ENCODE assay signal across 26 cellular contexts in genomic region chr15:89192136-89192535, GRCh38. TPM values are rescaled to one million over a fixed set of nuclear protein-coding genes. Genes with fewer than 3 reads are reported as not detected.
"Had no signal": no experiment of that assay in that cellular context is flagged by ENCODE, and none has a peak within 500 bp of the region (broad histone marks: within the 10 kb centered on the region; RNA-seq: fewer than 3 reads in every experiment).

No MANE protein-coding gene starts in this region.

- ATAC-seq: activated naive CD8-positive, alpha-beta T cell treated with anti-CD3 and anti-CD28 coated beads, Interleukin-2, amount 50 U/mL, for 24 hours; esophagus mucosa; left ventricle myocardium superior; right lobe of liver; stimulated activated memory B cell treated with anti-CD40 and anti-IgM and Interleukin-4, amounts not matched to agents 10 μg/mL and 1 μg/mL and 100 μg/mL, for 72 hours had no signal

- H3K27ac ChIP-seq: right lobe of liver, upper lobe of left lung, WERI-Rb-1 had no signal

- H3K27me3 Mint-ChIP-seq: activated naive CD8-positive, alpha-beta T cell treated with anti-CD3 and anti-CD28 coated beads, Interleukin-2, amount 50 U/mL, for 24 hours; brain; stimulated activated memory B cell treated with anti-CD40 and anti-IgM and Interleukin-4, amounts not matched to agents 10 μg/mL and 1 μg/mL and 100 μg/mL, for 72 hours had no signal

- H3K4me1 Mint-ChIP-seq: stimulated activated memory B cell treated with anti-CD40 and anti-IgM and Interleukin-4, amounts not matched to agents 10 μg/mL and 1 μg/mL and 100 μg/mL, for 72 hours had no signal

- H3K4me3 ChIP-seq: right lobe of liver, upper lobe of left lung had no signal

- H3K4me3 Mint-ChIP-seq: activated naive CD8-positive, alpha-beta T cell treated with anti-CD3 and anti-CD28 coated beads, Interleukin-2, amount 50 U/mL, for 24 hours; brain; nephron; stimulated activated memory B cell treated with anti-CD40 and anti-IgM and Interleukin-4, amounts not matched to agents 10 μg/mL and 1 μg/mL and 100 μg/mL, for 72 hours had no signal

- H3K27me3 ChIP-seq: right lobe of liver, upper lobe of left lung had no signal

- DNase-seq: activated CD4-positive, alpha-beta T cell treated with anti-CD3 and anti-CD28 coated beads, Interleukin-2, amount 50 U/mL, for 1 hour; activated CD4-positive, CD25-positive, alpha-beta regulatory T cell treated with anti-CD3 and anti-CD28 coated beads, Interleukin-2, amount 50 U/mL, for 72 hours; activated CD8-positive, alpha-beta memory T cell treated with anti-CD3 and anti-CD28 coated beads, Interleukin-2, amount 50 U/mL, for 48 hours; activated gamma-delta T cell; activated naive CD4-positive, alpha-beta T cell treated with anti-CD3 and anti-CD28 coated beads, Interleukin-2, amount 50 U/mL, for 16 hours; activated naive CD8-positive, alpha-beta T cell treated with anti-CD3 and anti-CD28 coated beads, Interleukin-2, amount 50 U/mL, for 24 hours; activated T-cell treated with anti-CD3 and anti-CD28 coated beads, Interleukin-2, amount 50 U/mL, for 48 hours; aorta; effector CD8-positive, alpha-beta T cell; hippocampal formation; left ventricle myocardium superior; midbrain; right lobe of liver; small intestine; stimulated activated CD4-positive, alpha-beta T cell treated with anti-CD3 and anti-CD28 coated beads, Interleukin-2, amount 100 ng/mL, for 24 hours; upper lobe of left lung; WERI-Rb-1 had no signal

- H3K27ac Mint-ChIP-seq: activated naive CD8-positive, alpha-beta T cell treated with anti-CD3 and anti-CD28 coated beads, Interleukin-2, amount 50 U/mL, for 24 hours; nephron; stimulated activated memory B cell treated with anti-CD40 and anti-IgM and Interleukin-4, amounts not matched to agents 10 μg/mL and 1 μg/mL and 100 μg/mL, for 72 hours had no signal

- H3K9me3 ChIP-seq: right lobe of liver, upper lobe of left lung had no signal

- H3K9me3 Mint-ChIP-seq: activated naive CD8-positive, alpha-beta T cell treated with anti-CD3 and anti-CD28 coated beads, Interleukin-2, amount 50 U/mL, for 24 hours; brain; nephron; stimulated activated memory B cell treated with anti-CD40 and anti-IgM and Interleukin-4, amounts not matched to agents 10 μg/mL and 1 μg/mL and 100 μg/mL, for 72 hours had no signal

RNA-seq across cellular contexts. Expression of gene RLBP1, which starts 29.2 kb away (rescaled TPM):
- total RNA-seq: activated CD8-positive, alpha-beta memory T cell treated with anti-CD3 and anti-CD28 coated beads for 36 hours; aorta; cardiac septum; chondrocyte; esophagus mucosa; left ventricle myocardium superior; right lobe of liver; subcutaneous adipose tissue; T-helper 2 cell treated with Interferon-gamma antibody and Interleukin-4, amounts not matched to agents 100 ng/mL and 5 ng/mL, for 36 hours; upper lobe of left lung had no signal
- polyA plus RNA-seq: aorta had no signal
